1 cellular context compared by ENCODE assay signal in the genomic region with DNA sequence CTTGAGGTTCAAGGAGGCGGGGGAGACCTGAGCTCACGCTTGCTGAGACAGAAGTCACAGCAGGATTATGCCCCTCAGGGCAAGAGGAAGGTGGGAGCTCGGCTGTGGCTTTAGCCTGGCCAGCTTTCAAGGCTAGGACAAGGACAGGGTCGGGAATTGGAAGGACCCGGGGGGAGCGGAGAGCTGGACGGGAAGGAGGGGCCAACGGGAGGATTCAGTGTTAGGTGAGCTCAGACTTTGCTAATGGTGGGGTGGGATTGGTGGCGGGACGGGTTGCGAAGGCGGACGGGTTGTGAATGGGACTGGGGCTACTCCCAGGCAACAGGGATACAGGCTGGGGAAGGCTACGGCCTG.
TF ChIP-seq lines count a peak whose summit lies in the region.

No MANE protein-coding gene starts in this region.

TF ChIP-seq in HepG2, 621 proteins besides CTCF, POLR2A, EP300 and RAD21:
- TF ChIP-seq BRCA1 (CRISPR knock-in tag; IDR thresholded peaks at IDR 0.05) (no peak), ARID2 (CRISPR knock-in tag; IDR thresholded peaks at IDR 0.05; ENCODE audit: borderline replicate concordance) (no peak), POLR2AphosphoS5 (IDR thresholded peaks at IDR 0.05; ENCODE audit: low read depth, low read length) (no peak), PHF5A (CRISPR knock-in tag; IDR thresholded peaks at IDR 0.05; ENCODE audit: low read depth, unreplicated experiment) (no peak), HOXA7 (CRISPR knock-in tag; IDR thresholded peaks at IDR 0.05) (no peak), MEF2D (CRISPR knock-in tag; IDR thresholded peaks at IDR 0.05) (no peak), SAP130 (CRISPR knock-in tag; IDR thresholded peaks at IDR 0.05; ENCODE audit: low read depth) (no peak), KLF15 (CRISPR knock-in tag; IDR thresholded peaks at IDR 0.05; ENCODE audit: borderline replicate concordance) (no peak), DNMT1 (CRISPR knock-in tag; IDR thresholded peaks at IDR 0.05) (no peak), NFKB2 (CRISPR knock-in tag; IDR thresholded peaks at IDR 0.05; ENCODE audit: borderline replicate concordance) (no peak), HDAC6 (IDR thresholded peaks at IDR 0.05; ENCODE audit: low read depth, low read length) (no peak)
- TF ChIP-seq, protein P1, sequence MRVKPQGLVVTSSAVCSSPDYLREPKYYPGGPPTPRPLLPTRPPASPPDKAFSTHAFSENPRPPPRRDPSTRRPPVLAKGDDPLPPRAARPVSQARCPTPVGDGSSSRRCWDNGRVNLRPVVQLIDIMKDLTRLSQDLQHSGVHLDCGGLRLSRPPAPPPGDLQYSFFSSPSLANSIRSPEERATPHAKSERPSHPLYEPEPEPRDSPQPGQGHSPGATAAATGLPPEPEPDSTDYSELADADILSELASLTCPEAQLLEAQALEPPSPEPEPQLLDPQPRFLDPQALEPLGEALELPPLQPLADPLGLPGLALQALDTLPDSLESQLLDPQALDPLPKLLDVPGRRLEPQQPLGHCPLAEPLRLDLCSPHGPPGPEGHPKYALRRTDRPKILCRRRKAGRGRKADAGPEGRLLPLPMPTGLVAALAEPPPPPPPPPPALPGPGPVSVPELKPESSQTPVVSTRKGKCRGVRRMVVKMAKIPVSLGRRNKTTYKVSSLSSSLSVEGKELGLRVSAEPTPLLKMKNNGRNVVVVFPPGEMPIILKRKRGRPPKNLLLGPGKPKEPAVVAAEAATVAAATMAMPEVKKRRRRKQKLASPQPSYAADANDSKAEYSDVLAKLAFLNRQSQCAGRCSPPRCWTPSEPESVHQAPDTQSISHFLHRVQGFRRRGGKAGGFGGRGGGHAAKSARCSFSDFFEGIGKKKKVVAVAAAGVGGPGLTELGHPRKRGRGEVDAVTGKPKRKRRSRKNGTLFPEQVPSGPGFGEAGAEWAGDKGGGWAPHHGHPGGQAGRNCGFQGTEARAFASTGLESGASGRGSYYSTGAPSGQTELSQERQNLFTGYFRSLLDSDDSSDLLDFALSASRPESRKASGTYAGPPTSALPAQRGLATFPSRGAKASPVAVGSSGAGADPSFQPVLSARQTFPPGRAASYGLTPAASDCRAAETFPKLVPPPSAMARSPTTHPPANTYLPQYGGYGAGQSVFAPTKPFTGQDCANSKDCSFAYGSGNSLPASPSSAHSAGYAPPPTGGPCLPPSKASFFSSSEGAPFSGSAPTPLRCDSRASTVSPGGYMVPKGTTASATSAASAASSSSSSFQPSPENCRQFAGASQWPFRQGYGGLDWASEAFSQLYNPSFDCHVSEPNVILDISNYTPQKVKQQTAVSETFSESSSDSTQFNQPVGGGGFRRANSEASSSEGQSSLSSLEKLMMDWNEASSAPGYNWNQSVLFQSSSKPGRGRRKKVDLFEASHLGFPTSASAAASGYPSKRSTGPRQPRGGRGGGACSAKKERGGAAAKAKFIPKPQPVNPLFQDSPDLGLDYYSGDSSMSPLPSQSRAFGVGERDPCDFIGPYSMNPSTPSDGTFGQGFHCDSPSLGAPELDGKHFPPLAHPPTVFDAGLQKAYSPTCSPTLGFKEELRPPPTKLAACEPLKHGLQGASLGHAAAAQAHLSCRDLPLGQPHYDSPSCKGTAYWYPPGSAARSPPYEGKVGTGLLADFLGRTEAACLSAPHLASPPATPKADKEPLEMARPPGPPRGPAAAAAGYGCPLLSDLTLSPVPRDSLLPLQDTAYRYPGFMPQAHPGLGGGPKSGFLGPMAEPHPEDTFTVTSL (CRISPR knock-in tag; IDR thresholded peaks at IDR 0.05; ENCODE audit: borderline replicate concordance): no peak
- TF ChIP-seq, protein P2, sequence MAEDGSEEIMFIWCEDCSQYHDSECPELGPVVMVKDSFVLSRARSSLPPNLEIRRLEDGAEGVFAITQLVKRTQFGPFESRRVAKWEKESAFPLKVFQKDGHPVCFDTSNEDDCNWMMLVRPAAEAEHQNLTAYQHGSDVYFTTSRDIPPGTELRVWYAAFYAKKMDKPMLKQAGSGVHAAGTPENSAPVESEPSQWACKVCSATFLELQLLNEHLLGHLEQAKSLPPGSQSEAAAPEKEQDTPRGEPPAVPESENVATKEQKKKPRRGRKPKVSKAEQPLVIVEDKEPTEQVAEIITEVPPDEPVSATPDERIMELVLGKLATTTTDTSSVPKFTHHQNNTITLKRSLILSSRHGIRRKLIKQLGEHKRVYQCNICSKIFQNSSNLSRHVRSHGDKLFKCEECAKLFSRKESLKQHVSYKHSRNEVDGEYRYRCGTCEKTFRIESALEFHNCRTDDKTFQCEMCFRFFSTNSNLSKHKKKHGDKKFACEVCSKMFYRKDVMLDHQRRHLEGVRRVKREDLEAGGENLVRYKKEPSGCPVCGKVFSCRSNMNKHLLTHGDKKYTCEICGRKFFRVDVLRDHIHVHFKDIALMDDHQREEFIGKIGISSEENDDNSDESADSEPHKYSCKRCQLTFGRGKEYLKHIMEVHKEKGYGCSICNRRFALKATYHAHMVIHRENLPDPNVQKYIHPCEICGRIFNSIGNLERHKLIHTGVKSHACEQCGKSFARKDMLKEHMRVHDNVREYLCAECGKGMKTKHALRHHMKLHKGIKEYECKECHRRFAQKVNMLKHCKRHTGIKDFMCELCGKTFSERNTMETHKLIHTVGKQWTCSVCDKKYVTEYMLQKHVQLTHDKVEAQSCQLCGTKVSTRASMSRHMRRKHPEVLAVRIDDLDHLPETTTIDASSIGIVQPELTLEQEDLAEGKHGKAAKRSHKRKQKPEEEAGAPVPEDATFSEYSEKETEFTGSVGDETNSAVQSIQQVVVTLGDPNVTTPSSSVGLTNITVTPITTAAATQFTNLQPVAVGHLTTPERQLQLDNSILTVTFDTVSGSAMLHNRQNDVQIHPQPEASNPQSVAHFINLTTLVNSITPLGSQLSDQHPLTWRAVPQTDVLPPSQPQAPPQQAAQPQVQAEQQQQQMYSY (CRISPR knock-in tag; IDR thresholded peaks at IDR 0.05): no peak
- TF ChIP-seq, protein P3, sequence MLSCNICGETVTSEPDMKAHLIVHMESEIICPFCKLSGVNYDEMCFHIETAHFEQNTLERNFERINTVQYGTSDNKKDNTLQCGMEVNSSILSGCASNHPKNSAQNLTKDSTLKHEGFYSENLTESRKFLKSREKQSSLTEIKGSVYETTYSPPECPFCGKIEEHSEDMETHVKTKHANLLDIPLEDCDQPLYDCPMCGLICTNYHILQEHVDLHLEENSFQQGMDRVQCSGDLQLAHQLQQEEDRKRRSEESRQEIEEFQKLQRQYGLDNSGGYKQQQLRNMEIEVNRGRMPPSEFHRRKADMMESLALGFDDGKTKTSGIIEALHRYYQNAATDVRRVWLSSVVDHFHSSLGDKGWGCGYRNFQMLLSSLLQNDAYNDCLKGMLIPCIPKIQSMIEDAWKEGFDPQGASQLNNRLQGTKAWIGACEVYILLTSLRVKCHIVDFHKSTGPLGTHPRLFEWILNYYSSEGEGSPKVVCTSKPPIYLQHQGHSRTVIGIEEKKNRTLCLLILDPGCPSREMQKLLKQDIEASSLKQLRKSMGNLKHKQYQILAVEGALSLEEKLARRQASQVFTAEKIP (CRISPR knock-in tag; IDR thresholded peaks at IDR 0.05; ENCODE audit: borderline replicate concordance): no peak
